20 cellular contexts compared by ENCODE assay signal in genomic region chr15:72727154-72727553, GRCh38. TPM values are rescaled to one million over a fixed set of nuclear protein-coding genes. Genes with fewer than 3 reads are reported as not detected.
DNase-seq lines count a peak whose midpoint lies in the region; ATAC-seq, FAIRE-seq and TF ChIP-seq lines count a peak whose summit lies in the region.
"Had no signal": no experiment of that assay in that cellular context is flagged by ENCODE, and none has a peak within 500 bp of the region (broad histone marks: within the 10 kb centered on the region; RNA-seq: fewer than 3 reads in every experiment).

No MANE protein-coding gene starts in this region.

- no peaks in the 10 kb centered on the region for H3F3A ChIP-seq in GM23338 (replicated peaks; ENCODE audit: low read depth)

- TF ChIP-seq CTCF in GM23338 (conservative IDR thresholded peaks at IDR 0.05; ENCODE audit: low read depth in 2 of 2) (no peak), HepG2 (CRISPR knock-in tag; IDR thresholded peaks at IDR 0.05) (no peak)

- H3K4me1 ChIP-seq in GM23338 (ENCODE audit: insufficient read depth), result peaks cover 13% of the 10 kb centered on the region
- H3K4me1 ChIP-seq in HepG2 (ENCODE audit: insufficient read depth, low read length), result peaks cover 19% of the 10 kb centered on the region

- peaks cover 4% of the 10 kb centered on the region for H3K27me3 Mint-ChIP-seq in GM23338 (ENCODE audit: insufficient read depth, low read depth, poor library complexity)
- H3K27me3 Mint-ChIP-seq in activated T-helper 17 cell treated with anti-CD3 and anti-CD28 coated beads, Interleukin-2, amount 50 U/mL, for 72 hours, result no peaks in the 10 kb centered on the region
- H3K27me3 Mint-ChIP-seq: CD4-positive, alpha-beta memory T cell had no signal

- POLR2A ChIA-PET in HepG2 (lab: Yijun Ruan, JAX), result no interaction called here

- no peaks in the 10 kb centered on the region for H3K79me2 ChIP-seq in GM23338 (replicated peaks; ENCODE audit: insufficient read depth)
- H3K79me2 ChIP-seq in HepG2 (ENCODE audit: insufficient read depth, low read length), result no peaks in the 10 kb centered on the region

- DNase-seq in GM23338 (ENCODE audit: low spot score) (no peak), HepG2 (ENCODE audit: low spot score) (peak; percentile 57), hippocampal formation (lab: John Stamatoyannopoulos, UW) (no peak), GM12892 (ENCODE audit: insufficient read length) (no peak), SW 1271 (lab: John Stamatoyannopoulos, UW) (no peak), NCI-H187 treated with DMSO at 0.1 percent for 48 hours (lab: John Stamatoyannopoulos, UW) (no peak)
- no peak for DNase-seq in stimulated activated effector memory CD8-positive, alpha-beta T cell treated with anti-CD3 and anti-CD28 coated beads, Interleukin-12 subunit alpha, Interleukin-12 subunit beta, amount 100 ng/mL, for 72 hours (ENCODE audit: low spot score in 2 of 2)
- DNase-seq: C1 segment of cervical spinal cord; CD4-positive, alpha-beta memory T cell; COR-L47; DMS153; DND-41; H7 had no signal

- peaks cover 16% of the 10 kb centered on the region; the same call in 1 of the 2 replicates for H3K36me3 ChIP-seq in GM23338 (ENCODE audit: insufficient read depth)
- peaks cover 2 to 10% of the 10 kb centered on the region in 2 experiments; a peak in 4 of 5 replicates for H3K36me3 ChIP-seq in HepG2 (replicated peaks in 1 of 2; ENCODE audit: control insufficient read depth in 1 of 2, insufficient read depth in 2 of 2, low read length in 2 of 2)

- H4K20me1 ChIP-seq in GM23338 (replicated peaks; ENCODE audit: insufficient read depth), result no peaks in the 10 kb centered on the region
- H4K20me1 ChIP-seq in HepG2 (ENCODE audit: insufficient read depth, low read length), result no peaks in the 10 kb centered on the region

- CTCF ChIA-PET in HepG2 (lab: Yijun Ruan, JAX; ENCODE audit: low intra/inter-chr PET ratio, low total read pairs), result no interaction called here

- intact Hi-C loops in HepG2 (cut with micrococcal nuclease; ENCODE audit: unreplicated experiment), result no loop called here

- no peak overlapping the region for H3K27ac Mint-ChIP-seq in GM23338
- H3K27ac Mint-ChIP-seq in activated T-helper 17 cell treated with anti-CD3 and anti-CD28 coated beads, Interleukin-2, amount 50 U/mL, for 72 hours, result peak overlapping the region; percentile 17
- peak overlapping the region; percentile 20 for H3K27ac Mint-ChIP-seq in stimulated activated effector memory CD8-positive, alpha-beta T cell treated with anti-CD3 and anti-CD28 coated beads, Interleukin-12 subunit alpha, Interleukin-12 subunit beta, amount 100 ng/mL, for 72 hours
- H3K27ac Mint-ChIP-seq: CD4-positive, alpha-beta memory T cell had no signal

- peaks cover 3% of the 10 kb centered on the region for H3K4me1 Mint-ChIP-seq in GM23338
- no peaks in the 10 kb centered on the region for H3K4me1 Mint-ChIP-seq in activated T-helper 17 cell treated with anti-CD3 and anti-CD28 coated beads, Interleukin-2, amount 50 U/mL, for 72 hours
- peaks cover 4% of the 10 kb centered on the region for H3K4me1 Mint-ChIP-seq in stimulated activated effector memory CD8-positive, alpha-beta T cell treated with anti-CD3 and anti-CD28 coated beads, Interleukin-12 subunit alpha, Interleukin-12 subunit beta, amount 100 ng/mL, for 72 hours
- H3K4me1 Mint-ChIP-seq: CD4-positive, alpha-beta memory T cell had no signal

- BruUV-seq in HepG2 (replicated peaks; lab: Mats Ljungman, UMichigan), result no TSS peak

- TF ChIP-seq EP300 in HepG2 (IDR thresholded peaks at IDR 0.05; ENCODE audit: low read depth in 2 of 2, low read length in 2 of 2), result no peak
- no peak for TF ChIP-seq EP300 in HepG2 (CRISPR knock-in tag; IDR thresholded peaks at IDR 0.05; ENCODE audit: borderline replicate concordance)

- no peaks in the 10 kb centered on the region for H3K27me3 ChIP-seq in GM23338 (ENCODE audit: insufficient read depth)
- no peaks in the 10 kb centered on the region for H3K27me3 ChIP-seq in HepG2 (ENCODE audit: control insufficient read depth in 1 of 2, insufficient read depth in 2 of 2, low read length in 2 of 2)

- H2AFZ ChIP-seq in GM23338 (no peak overlapping the region), HepG2 (ENCODE audit: low read length) (no peak overlapping the region)

- H3K9me2 ChIP-seq in GM23338 (ENCODE audit: insufficient read depth), result no peaks in the 10 kb centered on the region

- peak overlapping the region; percentile 42; the same call in 1 of the 2 replicates for H3K27ac ChIP-seq in GM23338 (ENCODE audit: low read depth)
- peak overlapping the region; percentile 47 for H3K27ac ChIP-seq in HepG2 (ENCODE audit: extremely low read length, insufficient read depth, low read length)

- H3K4me3 Mint-ChIP-seq in GM23338, result no peak overlapping the region
- no peak overlapping the region for H3K4me3 Mint-ChIP-seq in activated T-helper 17 cell treated with anti-CD3 and anti-CD28 coated beads, Interleukin-2, amount 50 U/mL, for 72 hours
- H3K4me3 Mint-ChIP-seq in stimulated activated effector memory CD8-positive, alpha-beta T cell treated with anti-CD3 and anti-CD28 coated beads, Interleukin-12 subunit alpha, Interleukin-12 subunit beta, amount 100 ng/mL, for 72 hours, result no peak overlapping the region
- H3K4me3 Mint-ChIP-seq: CD4-positive, alpha-beta memory T cell had no signal

- in situ Hi-C loops in HepG2 (cut with HindIII; ENCODE audit: extremely low pct_ligation_motif_present, low pct_unique_long_range_greater_than_20kb), result no loop called here

- H3K9me3 ChIP-seq in HepG2 (ENCODE audit: low read length), result no peaks in the 10 kb centered on the region

- TF ChIP-seq RAD21 in HepG2 (CRISPR knock-in tag; IDR thresholded peaks at IDR 0.05), result no peak

- H3K4me2 ChIP-seq in GM23338, result no peak overlapping the region
- H3K4me2 ChIP-seq in HepG2 (ENCODE audit: low read depth, low read length), result no peak overlapping the region

- FAIRE-seq in HepG2 (lab: Jason Lieb, UNC) (peak; percentile 60), GM12892 (lab: Jason Lieb, UNC) (no peak)
- FAIRE-seq: G401.6, H1 had no signal

- no peak for ATAC-seq in GM23338
- ATAC-seq in activated T-helper 17 cell treated with anti-CD3 and anti-CD28 coated beads, Interleukin-2, amount 50 U/mL, for 72 hours (replicated peaks), result no peak
- peak; percentile 83 for ATAC-seq in HepG2
- no peak for ATAC-seq in stimulated activated effector memory CD8-positive, alpha-beta T cell treated with anti-CD3 and anti-CD28 coated beads, Interleukin-12 subunit alpha, Interleukin-12 subunit beta, amount 100 ng/mL, for 72 hours
- ATAC-seq: HCT116 had no signal

- H3K4me3 ChIP-seq in GM23338 (no peak overlapping the region), HepG2 (replicated peaks in 1 of 3; ENCODE audit: insufficient read depth in 1 of 3, low read depth in 2 of 3, low read length in 3 of 3) (no peak overlapping the region)

- no peak overlapping the region for H3K9ac ChIP-seq in HepG2 (ENCODE audit: insufficient read depth, low read depth, low read length)

- no peaks in the 10 kb centered on the region; the same call in 2 of the 3 replicates for H3K9me3 Mint-ChIP-seq in GM23338
- H3K9me3 Mint-ChIP-seq in activated T-helper 17 cell treated with anti-CD3 and anti-CD28 coated beads, Interleukin-2, amount 50 U/mL, for 72 hours, result no peaks in the 10 kb centered on the region
- no peaks in the 10 kb centered on the region for H3K9me3 Mint-ChIP-seq in stimulated activated effector memory CD8-positive, alpha-beta T cell treated with anti-CD3 and anti-CD28 coated beads, Interleukin-12 subunit alpha, Interleukin-12 subunit beta, amount 100 ng/mL, for 72 hours
- H3K9me3 Mint-ChIP-seq: CD4-positive, alpha-beta memory T cell had no signal

- peaks cover 32% of the 10 kb centered on the region for H3K36me3 Mint-ChIP-seq in GM23338 (ENCODE audit: low read depth)
- H3K36me3 Mint-ChIP-seq in activated T-helper 17 cell treated with anti-CD3 and anti-CD28 coated beads, Interleukin-2, amount 50 U/mL, for 72 hours (ENCODE audit: low read depth), result peaks cover 15% of the 10 kb centered on the region
- peaks cover 17% of the 10 kb centered on the region for H3K36me3 Mint-ChIP-seq in stimulated activated effector memory CD8-positive, alpha-beta T cell treated with anti-CD3 and anti-CD28 coated beads, Interleukin-12 subunit alpha, Interleukin-12 subunit beta, amount 100 ng/mL, for 72 hours

- TF ChIP-seq POLR2A in HepG2 (IDR thresholded peaks at IDR 0.05; ENCODE audit: insufficient read depth in 1 of 2, low read depth in 2 of 2, low read length in 2 of 2) (no peak), GM12892 (IDR thresholded peaks at IDR 0.05; ENCODE audit: low read depth, low read length) (no peak)

RNA-seq across cellular contexts. Expression of gene BBS4, which starts 41.1 kb away (rescaled TPM):
- 21.2 and 40.8 TPM in 2 replicates for total RNA-seq in GM23338 (2014; rRNA removed; shearing (Covaris generic))
- 18.1 and 22.2 TPM in 2 replicates for polyA plus RNA-seq in GM23338 (2016; fragmentation: Nextera tagmentation; extraction: Ambion mirVana)
- total RNA-seq in activated T-helper 17 cell treated with anti-CD3 and anti-CD28 coated beads, Interleukin-2, amount 50 U/mL, for 72 hours, result 10 to 100 TPM; 13.5 to 17.0 TPM
- total RNA-seq in HepG2 (2016; rRNA removed; fragmentation: Illumina TruSeq; extraction: Trizol), result 16.0 and 17.4 TPM in 2 replicates
- total RNA-seq in HepG2 (2016; cell fraction: cytosol; rRNA removed; fragmentation: Illumina TruSeq; extraction: Trizol; ENCODE audit: low read depth), result 7.6 and 9.9 TPM in 2 replicates
- 13.8 and 15.0 TPM in 2 replicates for total RNA-seq in HepG2 (2016; cell fraction: insoluble cytoplasmic fraction; rRNA removed; fragmentation: Illumina TruSeq; extraction: Trizol)
- total RNA-seq in HepG2 (2016; cell fraction: membrane; rRNA removed; fragmentation: Illumina TruSeq; extraction: Trizol), result 4.7 and 5.7 TPM in 2 replicates
- 26.3 and 30.0 TPM in 2 replicates for total RNA-seq in HepG2 (2016; cell fraction: nucleus; rRNA removed; fragmentation: Illumina TruSeq; extraction: Trizol)
- polyA plus RNA-seq in HepG2 (2011; rRNA removed), result 16.2 and 21.3 TPM in 2 replicates
- polyA plus RNA-seq in HepG2 (2011; cell fraction: cytosol; rRNA removed), result 6.4 and 6.9 TPM in 2 replicates
- polyA plus RNA-seq in HepG2 (2011; cell fraction: nucleus; rRNA removed), result 47.9 and 52.9 TPM in 2 replicates
- polyA plus RNA-seq in HepG2 (2012), result 8.6 and 11.9 TPM in 2 replicates
- polyA plus RNA-seq in HepG2 (2016; cell fraction: cytosol; fragmentation: Illumina TruSeq; extraction: Trizol; ENCODE audit: low read depth), result 0.98 and 0.99 TPM in 2 replicates
- polyA plus RNA-seq in HepG2 (2016; cell fraction: insoluble cytoplasmic fraction; fragmentation: Illumina TruSeq; extraction: Trizol; ENCODE audit: low read depth), result 10.8 and 14.0 TPM in 2 replicates
- 2.4 TPM in 2 replicates for polyA plus RNA-seq in HepG2 (2016; cell fraction: membrane; fragmentation: Illumina TruSeq; extraction: Trizol; ENCODE audit: low read depth)
- 46.4 and 46.5 TPM in 2 replicates for polyA plus RNA-seq in HepG2 (2016; cell fraction: nucleus; fragmentation: Illumina TruSeq; extraction: Trizol; ENCODE audit: insufficient read depth, low read depth)
- 9.1 and 15.8 TPM in 2 replicates for polyA minus RNA-seq in HepG2 (2011; rRNA and poly(A)+ RNA removed; ENCODE audit: low replicate concordance)
- polyA minus RNA-seq in HepG2 (2011; cell fraction: cytosol; rRNA and poly(A)+ RNA removed), result 2.7 and 4.3 TPM in 2 replicates
- polyA minus RNA-seq in HepG2 (2011; cell fraction: nucleus; rRNA and poly(A)+ RNA removed), result 34.5 and 43.5 TPM in 2 replicates
- polyA plus RNA-seq in GM12892 (2012; ENCODE audit: missing spikeins), result 14.6 TPM

RNA-seq across cellular contexts. Expression of gene HIGD2B, which starts 41.2 kb away (rescaled TPM):
- not detected in 2 replicates for total RNA-seq in GM23338 (2014; rRNA removed; shearing (Covaris generic))
- 0.45 TPM in 1 of 2 replicates, not detected in the other for polyA plus RNA-seq in GM23338 (2016; fragmentation: Nextera tagmentation; extraction: Ambion mirVana)
- under 1 TPM; 0.22 to 0.32 TPM for total RNA-seq in activated T-helper 17 cell treated with anti-CD3 and anti-CD28 coated beads, Interleukin-2, amount 50 U/mL, for 72 hours
- total RNA-seq in HepG2 (2016; rRNA removed; fragmentation: Illumina TruSeq; extraction: Trizol), result not detected in 2 replicates
- 0.26 and 0.40 TPM in 2 replicates for total RNA-seq in HepG2 (2016; cell fraction: cytosol; rRNA removed; fragmentation: Illumina TruSeq; extraction: Trizol; ENCODE audit: low read depth)
- 0.13 TPM in 1 of 2 replicates, not detected in the other for total RNA-seq in HepG2 (2016; cell fraction: insoluble cytoplasmic fraction; rRNA removed; fragmentation: Illumina TruSeq; extraction: Trizol)
- total RNA-seq in HepG2 (2016; cell fraction: membrane; rRNA removed; fragmentation: Illumina TruSeq; extraction: Trizol), result 0.22 and 0.28 TPM in 2 replicates
- total RNA-seq in HepG2 (2016; cell fraction: nucleus; rRNA removed; fragmentation: Illumina TruSeq; extraction: Trizol), result not detected in 2 replicates
- polyA plus RNA-seq in HepG2 (2011; rRNA removed), result not detected in 2 replicates
- polyA plus RNA-seq in HepG2 (2011; cell fraction: cytosol; rRNA removed), result not detected in 2 replicates
- not detected in 2 replicates for polyA plus RNA-seq in HepG2 (2011; cell fraction: nucleus; rRNA removed)
- not detected in 2 replicates for polyA plus RNA-seq in HepG2 (2012)
- not detected in 2 replicates for polyA plus RNA-seq in HepG2 (2016; cell fraction: cytosol; fragmentation: Illumina TruSeq; extraction: Trizol; ENCODE audit: low read depth)
- polyA plus RNA-seq in HepG2 (2016; cell fraction: insoluble cytoplasmic fraction; fragmentation: Illumina TruSeq; extraction: Trizol; ENCODE audit: low read depth), result not detected in 2 replicates
- not detected in 2 replicates for polyA plus RNA-seq in HepG2 (2016; cell fraction: membrane; fragmentation: Illumina TruSeq; extraction: Trizol; ENCODE audit: low read depth)
- not detected in 2 replicates for polyA plus RNA-seq in HepG2 (2016; cell fraction: nucleus; fragmentation: Illumina TruSeq; extraction: Trizol; ENCODE audit: insufficient read depth, low read depth)
- 0.84 TPM in 1 of 2 replicates, not detected in the other for polyA minus RNA-seq in HepG2 (2011; rRNA and poly(A)+ RNA removed; ENCODE audit: low replicate concordance)
- not detected in 2 replicates for polyA minus RNA-seq in HepG2 (2011; cell fraction: cytosol; rRNA and poly(A)+ RNA removed)
- polyA minus RNA-seq in HepG2 (2011; cell fraction: nucleus; rRNA and poly(A)+ RNA removed), result not detected in 2 replicates
- not detected for polyA plus RNA-seq in GM12892 (2012; ENCODE audit: missing spikeins)
- total RNA-seq: A172, A673, H1 had no signal
- polyA plus RNA-seq: BJ; CD4-positive, alpha-beta memory T cell; H1 had no signal

RNA-seq across cellular contexts. Expression of gene ADPGK, which starts 56.4 kb away (rescaled TPM):
- 57.0 and 57.3 TPM in 2 replicates for total RNA-seq in GM23338 (2014; rRNA removed; shearing (Covaris generic))
- 21.5 and 25.0 TPM in 2 replicates for polyA plus RNA-seq in GM23338 (2016; fragmentation: Nextera tagmentation; extraction: Ambion mirVana)
- 100 to 1,000 TPM in 1 of 2 donors, 10 to 100 TPM in 1; 91.4 to 112 TPM for total RNA-seq in activated T-helper 17 cell treated with anti-CD3 and anti-CD28 coated beads, Interleukin-2, amount 50 U/mL, for 72 hours
- total RNA-seq in HepG2 (2016; rRNA removed; fragmentation: Illumina TruSeq; extraction: Trizol), result 33.5 and 67.5 TPM in 2 replicates
- 22.4 and 27.1 TPM in 2 replicates for total RNA-seq in HepG2 (2016; cell fraction: cytosol; rRNA removed; fragmentation: Illumina TruSeq; extraction: Trizol; ENCODE audit: low read depth)
- total RNA-seq in HepG2 (2016; cell fraction: insoluble cytoplasmic fraction; rRNA removed; fragmentation: Illumina TruSeq; extraction: Trizol), result 32.0 and 67.5 TPM in 2 replicates
- 22.2 and 23.4 TPM in 2 replicates for total RNA-seq in HepG2 (2016; cell fraction: membrane; rRNA removed; fragmentation: Illumina TruSeq; extraction: Trizol)
- 67.5 and 93.2 TPM in 2 replicates for total RNA-seq in HepG2 (2016; cell fraction: nucleus; rRNA removed; fragmentation: Illumina TruSeq; extraction: Trizol)
- polyA plus RNA-seq in HepG2 (2011; rRNA removed), result 59.4 and 61.6 TPM in 2 replicates
- 41.8 and 45.0 TPM in 2 replicates for polyA plus RNA-seq in HepG2 (2011; cell fraction: cytosol; rRNA removed)
- polyA plus RNA-seq in HepG2 (2011; cell fraction: nucleus; rRNA removed), result 62.2 and 69.8 TPM in 2 replicates
- polyA plus RNA-seq in HepG2 (2012), result 29.7 and 33.7 TPM in 2 replicates
- polyA plus RNA-seq in HepG2 (2016; cell fraction: cytosol; fragmentation: Illumina TruSeq; extraction: Trizol; ENCODE audit: low read depth), result 4.6 and 4.9 TPM in 2 replicates
- 25.8 and 28.0 TPM in 2 replicates for polyA plus RNA-seq in HepG2 (2016; cell fraction: insoluble cytoplasmic fraction; fragmentation: Illumina TruSeq; extraction: Trizol; ENCODE audit: low read depth)
- polyA plus RNA-seq in HepG2 (2016; cell fraction: membrane; fragmentation: Illumina TruSeq; extraction: Trizol; ENCODE audit: low read depth), result 10.4 and 11.2 TPM in 2 replicates
- 113 and 118 TPM in 2 replicates for polyA plus RNA-seq in HepG2 (2016; cell fraction: nucleus; fragmentation: Illumina TruSeq; extraction: Trizol; ENCODE audit: insufficient read depth, low read depth)
- polyA minus RNA-seq in HepG2 (2011; rRNA and poly(A)+ RNA removed; ENCODE audit: low replicate concordance), result 47.4 and 81.7 TPM in 2 replicates
- 17.2 and 21.0 TPM in 2 replicates for polyA minus RNA-seq in HepG2 (2011; cell fraction: cytosol; rRNA and poly(A)+ RNA removed)
- polyA minus RNA-seq in HepG2 (2011; cell fraction: nucleus; rRNA and poly(A)+ RNA removed), result 86.3 and 91.4 TPM in 2 replicates
- polyA plus RNA-seq in GM12892 (2012; ENCODE audit: missing spikeins), result 56.0 TPM
